Comparison of ENCODE assay signal across 24 cellular contexts in genomic region chr10:71779641-71780040, GRCh38. TPM values are rescaled to one million over a fixed set of nuclear protein-coding genes. Genes with fewer than 3 reads are reported as not detected.
DNase-seq lines count a peak whose midpoint lies in the region; ATAC-seq and TF ChIP-seq lines count a peak whose summit lies in the region.
"Had no signal": no experiment of that assay in that cellular context is flagged by ENCODE, and none has a peak within 500 bp of the region (broad histone marks: within the 10 kb centered on the region; RNA-seq: fewer than 3 reads in every experiment).

No MANE protein-coding gene starts in this region.

- H2AFZ ChIP-seq in DND-41 (ENCODE audit: low read depth, low read length) = no peak overlapping the region

- no peaks in the 10 kb centered on the region for H3K27me3 ChIP-seq in DND-41 (ENCODE audit: insufficient read depth, low read length, poor library complexity)
- H3K27me3 ChIP-seq in ovary = no peaks in the 10 kb centered on the region
- H3K27me3 ChIP-seq: BE2C had no signal

- peaks cover 68% of the 10 kb centered on the region for H3K4me1 Mint-ChIP-seq in activated naive CD4-positive, alpha-beta T cell treated with anti-CD3 and anti-CD28 coated beads, Interleukin-2, amount 10 ng/mL, durations not matched to agents 7 days and 5 days
- peaks cover 35% of the 10 kb centered on the region for H3K4me1 Mint-ChIP-seq in activated CD8-positive, alpha-beta T cell treated with anti-CD3 and anti-CD28 coated beads for 36 hours (ENCODE audit: low read depth)

- 90 to 93% (median 91%) methylated on average over 6 of the region's 6 CpGs for WGBS in ovary, 3 donors

- H3K27me3 Mint-ChIP-seq in activated naive CD4-positive, alpha-beta T cell treated with anti-CD3 and anti-CD28 coated beads, Interleukin-2, amount 10 ng/mL, durations not matched to agents 7 days and 5 days = peaks cover 21% of the 10 kb centered on the region
- no peaks in the 10 kb centered on the region for H3K27me3 Mint-ChIP-seq in activated CD8-positive, alpha-beta T cell treated with anti-CD3 and anti-CD28 coated beads for 36 hours
- H3K27me3 Mint-ChIP-seq: CD4-positive, alpha-beta T cell; IgD-negative memory B cell had no signal

- H3K36me3 ChIP-seq in DND-41 (ENCODE audit: insufficient read depth, low read length) = no peaks in the 10 kb centered on the region
- no peaks in the 10 kb centered on the region for H3K36me3 ChIP-seq in ovary
- H3K36me3 ChIP-seq: BE2C had no signal

- intact Hi-C loops in activated CD8-positive, alpha-beta T cell treated with anti-CD3 and anti-CD28 coated beads for 36 hours (cut with micrococcal nuclease) = no loop called here
- intact Hi-C loops in sciatic nerve (cut with DNase I) = loop anchor here (5.0 kb wide), 1 partner anchor 1337 kb away; the partner anchor contains the start of gene NODAL
- intact Hi-C loops in ovary (cut with DNase I) = loop anchor here in 1 of 4 donors (10.0 kb wide), 1 partner anchor 385 kb away; the partner anchor contains the start of gene CDH23

- H3K36me3 Mint-ChIP-seq in activated naive CD4-positive, alpha-beta T cell treated with anti-CD3 and anti-CD28 coated beads, Interleukin-2, amount 10 ng/mL, durations not matched to agents 7 days and 5 days = peaks cover 3% of the 10 kb centered on the region
- H3K36me3 Mint-ChIP-seq in activated CD8-positive, alpha-beta T cell treated with anti-CD3 and anti-CD28 coated beads for 36 hours (ENCODE audit: low read depth) = peaks cover 2% of the 10 kb centered on the region
- H3K36me3 Mint-ChIP-seq: IgD-negative memory B cell had no signal

- H3K4me3 Mint-ChIP-seq in activated naive CD4-positive, alpha-beta T cell treated with anti-CD3 and anti-CD28 coated beads, Interleukin-2, amount 10 ng/mL, durations not matched to agents 7 days and 5 days = no peak overlapping the region
- no peak overlapping the region for H3K4me3 Mint-ChIP-seq in activated CD8-positive, alpha-beta T cell treated with anti-CD3 and anti-CD28 coated beads for 36 hours
- H3K4me3 Mint-ChIP-seq: CD4-positive, alpha-beta T cell; IgD-negative memory B cell had no signal

- H3K9me3 ChIP-seq in DND-41 (ENCODE audit: insufficient read depth, low read length, severe bottlenecking) (no peaks in the 10 kb centered on the region), ovary (no peaks in the 10 kb centered on the region)
- H3K9me3 ChIP-seq: A549, BE2C had no signal

- H3K4me2 ChIP-seq in DND-41 (ENCODE audit: insufficient read depth, low read length) = no peak overlapping the region
- H3K4me2 ChIP-seq: A549 had no signal

- no peak for TF ChIP-seq EP300 in ovary (IDR thresholded peaks at IDR 0.05)

- H3K4me3 ChIP-seq in DND-41 (ENCODE audit: low read depth in 1 of 2, low read length in 2 of 2) = no peak overlapping the region
- H3K4me3 ChIP-seq in ovary = no peak overlapping the region
- H3K4me3 ChIP-seq: A549, GM12878, SK-N-MC had no signal

- no peaks in the 10 kb centered on the region for H3K79me2 ChIP-seq in DND-41 (ENCODE audit: insufficient read depth, low read length)

- peaks cover 6% of the 10 kb centered on the region for H3K9me3 Mint-ChIP-seq in activated naive CD4-positive, alpha-beta T cell treated with anti-CD3 and anti-CD28 coated beads, Interleukin-2, amount 10 ng/mL, durations not matched to agents 7 days and 5 days
- peaks cover 3% of the 10 kb centered on the region for H3K9me3 Mint-ChIP-seq in activated CD8-positive, alpha-beta T cell treated with anti-CD3 and anti-CD28 coated beads for 36 hours
- H3K9me3 Mint-ChIP-seq: CD4-positive, alpha-beta T cell; IgD-negative memory B cell had no signal

- H3K4me1 ChIP-seq in DND-41 (ENCODE audit: insufficient read depth, low read length) (peaks cover 17% of the 10 kb centered on the region), ovary (ENCODE audit: insufficient read depth) (no peaks in the 10 kb centered on the region)
- H3K4me1 ChIP-seq: BE2C had no signal

- peak; percentile 55; the same call in 1 of the 3 replicates for ATAC-seq in DND-41 (ENCODE audit: insufficient read depth, low read depth)
- no peak for ATAC-seq in activated CD8-positive, alpha-beta T cell treated with anti-CD3 and anti-CD28 coated beads for 36 hours
- no peak for ATAC-seq in sciatic nerve
- no peak for ATAC-seq in GM21526 (IDR thresholded peaks at IDR 0.05; ENCODE audit: low FRiP score, unreplicated experiment)
- ATAC-seq: A549, GM12878, PC-3 had no signal

- H3K9ac ChIP-seq in DND-41 (ENCODE audit: low read depth, low read length) = no peak overlapping the region

- CTCF ChIA-PET in activated naive CD4-positive, alpha-beta T cell treated with anti-CD3 and anti-CD28 coated beads, Interleukin-2, amount 10 ng/mL, durations not matched to agents 7 days and 5 days (lab: Charles Lee) = interaction anchor here (1.2 to 1.3 kb wide), 2 partner anchors 43 to 58 kb away, joined by 3 read pairs; no protein-coding TSS in a partner anchor
- CTCF ChIA-PET in activated CD8-positive, alpha-beta T cell treated with anti-CD3 and anti-CD28 coated beads for 36 hours (lab: Charles Lee) = interaction anchor here (1.3 kb wide), 1 partner anchor 83 kb away, joined by 3 read pairs; no protein-coding TSS in a partner anchor

- no peaks in the 10 kb centered on the region for H4K20me1 ChIP-seq in DND-41 (ENCODE audit: insufficient read depth, low read length)

- no peak overlapping the region for H3K27ac Mint-ChIP-seq in activated naive CD4-positive, alpha-beta T cell treated with anti-CD3 and anti-CD28 coated beads, Interleukin-2, amount 10 ng/mL, durations not matched to agents 7 days and 5 days
- no peak overlapping the region for H3K27ac Mint-ChIP-seq in activated CD8-positive, alpha-beta T cell treated with anti-CD3 and anti-CD28 coated beads for 36 hours
- H3K27ac Mint-ChIP-seq: CD4-positive, alpha-beta T cell; IgD-negative memory B cell had no signal

- POLR2A ChIA-PET in activated CD8-positive, alpha-beta T cell treated with anti-CD3 and anti-CD28 coated beads for 36 hours (lab: Charles Lee) = interaction anchor here (1.4 kb wide), 1 partner anchor 18 kb away, joined by 3 read pairs; no protein-coding TSS in a partner anchor

- H3K27ac ChIP-seq in DND-41 (ENCODE audit: low read length) (no peak overlapping the region), ovary (no peak overlapping the region)
- H3K27ac ChIP-seq: A549, SK-N-MC had no signal

- no peak for TF ChIP-seq POLR2A in ovary (IDR thresholded peaks at IDR 0.05)

- TF ChIP-seq CTCF in DND-41 (IDR thresholded peaks at IDR 0.05; ENCODE audit: borderline replicate concordance, extremely low read depth, low read length, poor library complexity, severe bottlenecking) (no peak), ovary (IDR thresholded peaks at IDR 0.05) (no peak)
- no peak for TF ChIP-seq CTCF in activated CD8-positive, alpha-beta T cell treated with anti-CD3 and anti-CD28 coated beads for 36 hours (IDR thresholded peaks at IDR 0.05)

- peak; percentile 63 for DNase-seq in activated naive CD4-positive, alpha-beta T cell treated with anti-CD3 and anti-CD28 coated beads, Interleukin-2, amount 10 ng/mL, durations not matched to agents 7 days and 5 days
- DNase-seq in activated naive CD4-positive, alpha-beta T cell (lab: John Stamatoyannopoulos, UW) = no peak
- DNase-seq in DND-41 (no peak), sciatic nerve (ENCODE audit: low spot score) (peak; percentile 45), ovary (no peak)
- peak; percentile 54 for DNase-seq in activated CD8-positive, alpha-beta T cell treated with anti-CD3 and anti-CD28 coated beads for 36 hours
- DNase-seq: BE2C; CD4-positive, alpha-beta T cell; COR-L47; DMS79; Karpas-422; NCI-H1417; NCI-H1694 treated with DMSO at 0.1 percent for 48 hours; NCI-H2081 treated with DMSO at 0.1 percent for 48 hours; NCI-H446; NCI-H526; PC-3; RPMI8226; SHP77 treated with DMSO at 0.1 percent for 48 hours had no signal

RNA-seq across cellular contexts. Expression of gene VSIR, which starts 6.3 kb away (rescaled TPM):
- total RNA-seq in activated CD8-positive, alpha-beta T cell treated with anti-CD3 and anti-CD28 coated beads for 36 hours = 10 to 100 TPM; 59.6 to 61.0 TPM
- 171 TPM for total RNA-seq in sciatic nerve
- total RNA-seq in ovary = 10 to 100 TPM; 40.7 to 94.1 (median 63.4) TPM
- 10 to 100 TPM; 19.9 to 51.2 TPM for polyA plus RNA-seq in ovary

Comparison
In these comparisons a context has a peak if more than half of its experiments do, and no peak if none do; other contexts are left out.
1. DNase-seq: peak in activated naive CD4-positive, alpha-beta T cell treated with anti-CD3 and anti-CD28 coated beads, Interleukin-2, amount 10 ng/mL, durations not matched to agents 7 days and 5 days (single experiment), activated CD8-positive, alpha-beta T cell treated with anti-CD3 and anti-CD28 coated beads for 36 hours (single experiment) and sciatic nerve (single experiment); none in activated naive CD4-positive, alpha-beta T cell (0 of 4), DND-41 (single experiment) and ovary (0 of 5).